ENCODE assay signal across 8 cellular contexts in the genomic region with DNA sequence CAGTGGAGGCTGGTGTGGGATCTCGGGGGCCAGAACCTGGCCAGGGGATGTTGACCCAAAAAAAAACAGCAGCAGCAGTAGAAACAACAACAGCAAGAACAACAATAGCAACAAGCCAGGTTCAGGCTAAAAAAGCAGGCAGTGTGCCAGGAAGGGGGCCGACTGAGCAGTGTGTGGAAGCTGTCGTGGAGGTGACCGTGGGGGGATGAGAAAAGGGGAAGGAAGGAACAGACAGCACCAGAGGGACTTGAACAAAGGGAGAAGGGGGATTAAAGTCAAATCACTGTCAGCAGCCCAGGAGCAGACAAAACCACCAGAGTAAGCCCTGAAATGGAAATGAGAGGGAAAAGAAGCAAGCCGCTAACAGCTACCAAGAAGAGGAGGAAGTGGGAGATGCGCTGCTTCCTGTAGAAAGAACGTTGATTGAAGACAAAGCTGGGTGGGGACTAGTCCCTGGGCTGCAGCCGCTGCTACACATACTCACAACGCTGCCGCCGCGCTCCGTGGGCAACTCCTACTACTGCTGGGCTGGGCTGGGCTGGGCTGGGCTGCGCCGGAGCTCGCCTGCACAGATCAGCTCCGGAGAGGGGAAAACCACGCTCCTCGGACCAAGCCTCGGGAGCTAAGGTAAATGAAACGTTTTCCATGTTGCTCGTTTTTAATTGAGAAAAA.
DNase-seq lines count a peak whose midpoint lies in the region; ATAC-seq lines count a peak whose summit lies in the region.

A gene (plus strand): TSS at position 449 of the 672 bp plus-strand sequence. CDS start 90,067 bp downstream, outside the sequence.

- peak; percentile 93 for ATAC-seq in GM21786 (IDR thresholded peaks at IDR 0.05; ENCODE audit: unreplicated experiment)

- H3K27me3 ChIP-seq in neuron (ENCODE audit: insufficient read depth, low read length), result no peaks in the 10 kb centered on the region

- no peaks in the 10 kb centered on the region for H3K36me3 ChIP-seq in neuron (ENCODE audit: insufficient read depth, low read length)

- peaks cover 39% of the 10 kb centered on the region for H3K4me1 ChIP-seq in neuron (ENCODE audit: insufficient read depth, low read length)

- no peaks in the 10 kb centered on the region for H3K9me3 ChIP-seq in neuron (ENCODE audit: low read length)

- peak; percentile 92 for DNase-seq in DMS79 treated with DMSO at 0.1 percent for 48 hours (lab: John Stamatoyannopoulos, UW)
- peak; percentile 99 to 100 for DNase-seq in Kasumi-1 (lab: John Stamatoyannopoulos, UW)
- peak; percentile 78 for DNase-seq in SIG-M5 treated with dmso at 0.1 percent for 504 hours (lab: John Stamatoyannopoulos, UW; ENCODE audit: unreplicated experiment)
- peak; percentile 80 for DNase-seq in activated gamma-delta T cell treated with Interleukin-2 at 50 U/mL for 16 hours
- peak; percentile 74 for DNase-seq in foreskin melanocyte
- peak; percentile 65 for DNase-seq in stromal cell of bone marrow (ENCODE audit: low read depth)

- peak within 1 kb of the TSS; percentile 27 for H2AFZ ChIP-seq in neuron (ENCODE audit: low read depth, low read length)

- peak within 1 kb of the TSS; percentile 78 for H3K4me3 ChIP-seq in neuron (ENCODE audit: low read length)

Comparison
In these comparisons a context has a peak if more than half of its experiments do, and no peak if none do; other contexts are left out.
1. Peak in every context shown above with its lines: DNase-seq, ATAC-seq and H3K4me3 ChIP-seq.